In genomic region chr11:123473941-123474668, GRCh38 we compare ENCODE assay signal across 13 cellular contexts. TPM values are rescaled to one million over a fixed set of nuclear protein-coding genes. Genes with fewer than 3 reads are reported as not detected.
DNase-seq lines count a peak whose midpoint lies in the region; ATAC-seq, FAIRE-seq and TF ChIP-seq lines count a peak whose summit lies in the region.
"Had no signal": no experiment of that assay in that cellular context is flagged by ENCODE, and none has a peak within 500 bp of the region (broad histone marks: within the 10 kb centered on the region; RNA-seq: fewer than 3 reads in every experiment).

No MANE protein-coding gene starts in this region.

- H3K4me2 ChIP-seq in A549 = peak overlapping the region; percentile 75
- H3K4me2 ChIP-seq: KMS-11 had no signal

- FAIRE-seq in A549 (lab: Jason Lieb, UNC) = no peak
- FAIRE-seq: islet of Langerhans had no signal

- H3K4me3 ChIP-seq in A549 (no peak overlapping the region), fibroblast of villous mesenchyme (ENCODE audit: low read depth, low read length) (no peak overlapping the region)
- H3K4me3 ChIP-seq: upper lobe of right lung had no signal

- TF ChIP-seq POLR2A in A549 (IDR thresholded peaks at IDR 0.05; ENCODE audit: low read length) = no peak

- intact Hi-C loops in activated T-helper 1 cell treated with anti-CD3 and anti-CD28 coated beads, Interleukin-12 subunit alpha, Interleukin-12 subunit beta, Interleukin-2, Interleukin-4 antibody, amounts not matched to agents 30 ng/mL and 10 ng/mL and 1 ng/mL, durations not matched to agents 14 hours and 24 hours and 36 hours (cut with micrococcal nuclease) = no loop called here

- peak overlapping the region; percentile 61 for H3K27ac Mint-ChIP-seq in activated T-helper 1 cell treated with anti-CD3 and anti-CD28 coated beads, Interleukin-12 subunit alpha, Interleukin-12 subunit beta, Interleukin-2, Interleukin-4 antibody, amounts not matched to agents 30 ng/mL and 10 ng/mL and 1 ng/mL, durations not matched to agents 14 hours and 24 hours and 36 hours
- no peak overlapping the region for H3K27ac Mint-ChIP-seq in activated T-cell treated with anti-CD3 and anti-CD28 coated beads, Interleukin-2, amount 50 U/mL, for 72 hours
- H3K27ac Mint-ChIP-seq: CD4-positive, CD25-positive, alpha-beta regulatory T cell had no signal

- no peak overlapping the region for H3K4me3 Mint-ChIP-seq in activated T-helper 1 cell treated with anti-CD3 and anti-CD28 coated beads, Interleukin-12 subunit alpha, Interleukin-12 subunit beta, Interleukin-2, Interleukin-4 antibody, amounts not matched to agents 30 ng/mL and 10 ng/mL and 1 ng/mL, durations not matched to agents 14 hours and 24 hours and 36 hours
- no peak overlapping the region for H3K4me3 Mint-ChIP-seq in activated T-cell treated with anti-CD3 and anti-CD28 coated beads, Interleukin-2, amount 50 U/mL, for 72 hours
- H3K4me3 Mint-ChIP-seq: CD4-positive, CD25-positive, alpha-beta regulatory T cell had no signal

- peaks cover 27% of the 10 kb centered on the region for H3K36me3 Mint-ChIP-seq in activated T-helper 1 cell treated with anti-CD3 and anti-CD28 coated beads, Interleukin-12 subunit alpha, Interleukin-12 subunit beta, Interleukin-2, Interleukin-4 antibody, amounts not matched to agents 30 ng/mL and 10 ng/mL and 1 ng/mL, durations not matched to agents 14 hours and 24 hours and 36 hours (ENCODE audit: low read depth)
- peaks cover 6 to 12% of the 10 kb centered on the region in 2 donors for H3K36me3 Mint-ChIP-seq in activated T-cell treated with anti-CD3 and anti-CD28 coated beads, Interleukin-2, amount 50 U/mL, for 72 hours (ENCODE audit: insufficient read depth in 2 of 2)
- H3K36me3 Mint-ChIP-seq: CD4-positive, CD25-positive, alpha-beta regulatory T cell had no signal

- DNase-seq in A549 (ENCODE audit: low read depth in 1 of 2, low spot score in 1 of 2) (peak; percentile 50 to 70), HPDE6-E6E7 (ENCODE audit: extremely low spot score) (peak; percentile 66), fibroblast of villous mesenchyme (ENCODE audit: low read depth) (peak; percentile 87), midbrain (lab: John Stamatoyannopoulos, UW) (no peak), HEK293T (ENCODE audit: extremely low spot score) (no peak)
- DNase-seq in activated T-helper 1 cell treated with anti-CD3 and anti-CD28 coated beads, Interleukin-12 subunit alpha, Interleukin-12 subunit beta, Interleukin-2, Interleukin-4 antibody, amounts not matched to agents 30 ng/mL and 10 ng/mL and 1 ng/mL, durations not matched to agents 14 hours and 24 hours and 36 hours (ENCODE audit: low spot score) = no peak
- DNase-seq in activated T-cell treated with anti-CD3 and anti-CD28 coated beads, Interleukin-2, amount 50 U/mL, for 72 hours = no peak
- DNase-seq: activated T-cell treated with anti-CD3 and anti-CD28 coated beads, Interleukin-2, amount 50 U/mL, for 48 hours; CD4-positive, CD25-positive, alpha-beta regulatory T cell; upper lobe of right lung had no signal

- ATAC-seq in A549 = peak; percentile 69 to 79
- no peak for ATAC-seq in GM21737 (IDR thresholded peaks at IDR 0.05; ENCODE audit: unreplicated experiment)
- no peak for ATAC-seq in activated T-cell treated with anti-CD3 and anti-CD28 coated beads, Interleukin-2, amount 50 U/mL, for 72 hours (replicated peaks in 1 of 2)
- ATAC-seq: upper lobe of right lung had no signal

- H3K9me3 Mint-ChIP-seq in activated T-helper 1 cell treated with anti-CD3 and anti-CD28 coated beads, Interleukin-12 subunit alpha, Interleukin-12 subunit beta, Interleukin-2, Interleukin-4 antibody, amounts not matched to agents 30 ng/mL and 10 ng/mL and 1 ng/mL, durations not matched to agents 14 hours and 24 hours and 36 hours = no peaks in the 10 kb centered on the region
- no peaks in the 10 kb centered on the region for H3K9me3 Mint-ChIP-seq in activated T-cell treated with anti-CD3 and anti-CD28 coated beads, Interleukin-2, amount 50 U/mL, for 72 hours
- H3K9me3 Mint-ChIP-seq: CD4-positive, CD25-positive, alpha-beta regulatory T cell had no signal

- H3K27ac ChIP-seq in A549 = peak overlapping the region; percentile 92 to 96
- H3K27ac ChIP-seq: KMS-11, upper lobe of right lung had no signal

- POLR2A ChIA-PET in A549 (lab: Yijun Ruan, JAX) (no interaction called here), HEK293T (lab: Yijun Ruan, JAX) (no interaction called here)

- no peak for TF ChIP-seq CTCF in A549 (IDR thresholded peaks at IDR 0.05)
- no peak for TF ChIP-seq CTCF in fibroblast of villous mesenchyme (IDR thresholded peaks at IDR 0.05; ENCODE audit: insufficient read depth, low read depth, low read length)

- peak; percentile 51 to 62; a peak in 3 of 5 replicates for TF ChIP-seq EP300 in A549 (IDR thresholded peaks at IDR 0.05)

- peaks cover 98% of the 10 kb centered on the region for H3K4me1 ChIP-seq in A549
- H3K4me1 ChIP-seq: upper lobe of right lung had no signal

- CTCF ChIA-PET in A549 (lab: Yijun Ruan, JAX) = interaction anchor here (0.6 to 7.9 kb wide), 10 partner anchors 10 to 371 kb away, joined by 3 to 147 read pairs (median 5); no protein-coding TSS in a partner anchor
- CTCF ChIA-PET in HEK293T (lab: Yijun Ruan, JAX) = interaction anchor here (0.8 to 2.5 kb wide), 3 partner anchors 23 to 66 kb away, joined by 3 to 26 read pairs (median 3); no protein-coding TSS in a partner anchor

- 6% methylated on average over 3 of the region's 3 CpGs for WGBS in A549 (ENCODE audit: missing lambda C conversion rate)

- H3K9me3 ChIP-seq in A549 = no peaks in the 10 kb centered on the region
- H3K9me3 ChIP-seq: upper lobe of right lung had no signal

- H3K4me1 Mint-ChIP-seq in activated T-helper 1 cell treated with anti-CD3 and anti-CD28 coated beads, Interleukin-12 subunit alpha, Interleukin-12 subunit beta, Interleukin-2, Interleukin-4 antibody, amounts not matched to agents 30 ng/mL and 10 ng/mL and 1 ng/mL, durations not matched to agents 14 hours and 24 hours and 36 hours (ENCODE audit: low read depth) = peaks cover 77% of the 10 kb centered on the region
- peaks cover 35% of the 10 kb centered on the region for H3K4me1 Mint-ChIP-seq in activated T-cell treated with anti-CD3 and anti-CD28 coated beads, Interleukin-2, amount 50 U/mL, for 72 hours (ENCODE audit: low read depth)

- no peak for TF ChIP-seq RAD21 in A549 (conservative IDR thresholded peaks at IDR 0.05 in 1 of 2, IDR thresholded peaks at IDR 0.05 in 1 of 2)

- no peaks in the 10 kb centered on the region for H3K27me3 Mint-ChIP-seq in activated T-helper 1 cell treated with anti-CD3 and anti-CD28 coated beads, Interleukin-12 subunit alpha, Interleukin-12 subunit beta, Interleukin-2, Interleukin-4 antibody, amounts not matched to agents 30 ng/mL and 10 ng/mL and 1 ng/mL, durations not matched to agents 14 hours and 24 hours and 36 hours (ENCODE audit: insufficient read depth)
- no peaks in the 10 kb centered on the region for H3K27me3 Mint-ChIP-seq in activated T-cell treated with anti-CD3 and anti-CD28 coated beads, Interleukin-2, amount 50 U/mL, for 72 hours (ENCODE audit: low read depth)
- H3K27me3 Mint-ChIP-seq: CD4-positive, CD25-positive, alpha-beta regulatory T cell had no signal

TF ChIP-seq in A549, 52 proteins besides CTCF, POLR2A, EP300 and RAD21:
- TF ChIP-seq FOSL2 (IDR thresholded peaks at IDR 0.05) = no peak
- peak; percentile 72 for TF ChIP-seq FOSL2 (CRISPR knock-in tag; IDR thresholded peaks at IDR 0.05)
- TF ChIP-seq JUN (IDR thresholded peaks at IDR 0.05) = peak; percentile 29 to 38; a peak in 1 of 5 replicates
- no peak for TF ChIP-seq HDAC2 (IDR thresholded peaks at IDR 0.05)
- TF ChIP-seq RCOR1 (IDR thresholded peaks at IDR 0.05; ENCODE audit: low read depth, low read length) = no peak
- TF ChIP-seq JUNB (IDR thresholded peaks at IDR 0.05) = peak; percentile 49; the same call in 1 of the 2 replicates
- TF ChIP-seq GATA3 (IDR thresholded peaks at IDR 0.05; ENCODE audit: borderline replicate concordance) = peak; percentile 51; the same call in 1 of the 2 replicates

TF ChIP-seq in HEK293T, 16 proteins besides CTCF, POLR2A, EP300 and RAD21:
- no peak for TF ChIP-seq BHLHE40 (IDR thresholded peaks at IDR 0.05; ENCODE audit: borderline replicate concordance)
- TF ChIP-seq SP1 (IDR thresholded peaks at IDR 0.05) = no peak
- no peak for TF ChIP-seq ARNT (IDR thresholded peaks at IDR 0.05)
- TF ChIP-seq FOXK2 (IDR thresholded peaks at IDR 0.05) = no peak
- TF ChIP-seq TARDBP (IDR thresholded peaks at IDR 0.05) = no peak
- no peak for TF ChIP-seq ZNF384 (IDR thresholded peaks at IDR 0.05)
- no peak for TF ChIP-seq PKNOX1 (IDR thresholded peaks at IDR 0.05)
- no peak for TF ChIP-seq CTBP1 (IDR thresholded peaks at IDR 0.05; ENCODE audit: borderline replicate concordance)
- TF ChIP-seq FOXA1 (IDR thresholded peaks at IDR 0.05) = no peak
- no peak for TF ChIP-seq HDGF (IDR thresholded peaks at IDR 0.05; ENCODE audit: borderline replicate concordance)

RNA-seq across cellular contexts. Expression of gene GRAMD1B, which starts 44.0 kb away (rescaled TPM):
- 108 and 113 TPM in 2 replicates for polyA plus RNA-seq in A549 (2011; rRNA removed)
- polyA plus RNA-seq in A549 (2012; cell fraction: cytosol; rRNA removed) = 39.1 and 47.4 TPM in 2 replicates
- polyA plus RNA-seq in A549 (2012; cell fraction: nucleus; rRNA removed) = 93.2 and 96.9 TPM in 2 replicates
- polyA plus RNA-seq in A549 (2017; fragmentation: RNase III; extraction: RNeasy Plus Mini Kit Qiagen cat#74134 plus additional on column Dnase treatment) = 38.4 to 55.5 TPM (median 48.9 TPM) in 3 replicates
- polyA minus RNA-seq in A549 (2011; rRNA and poly(A)+ RNA removed) = 139 and 141 TPM in 2 replicates
- 154 and 155 TPM in 2 replicates for total RNA-seq in activated T-helper 1 cell treated with anti-CD3 and anti-CD28 coated beads, Interleukin-12 subunit alpha, Interleukin-12 subunit beta, Interleukin-2, Interleukin-4 antibody, amounts not matched to agents 30 ng/mL and 10 ng/mL and 1 ng/mL, durations not matched to agents 14 hours and 24 hours and 36 hours
- 3.9 and 6.0 TPM in 2 replicates for total RNA-seq in fibroblast of villous mesenchyme
- 100 to 1,000 TPM in 1 of 2 donors, 10 to 100 TPM in 1; 64.0 to 107 TPM for total RNA-seq in activated T-cell treated with anti-CD3 and anti-CD28 coated beads, Interleukin-2, amount 50 U/mL, for 72 hours

Comparison
In these comparisons a context has a peak if more than half of its experiments do, and no peak if none do; other contexts are left out.
1. ATAC-seq: peak in A549 (2 of 2); none in GM21737 (single experiment) and activated T-cell treated with anti-CD3 and anti-CD28 coated beads, Interleukin-2, amount 50 U/mL, for 72 hours (0 of 2).
2. DNase-seq: peak in A549 (2 of 2), HPDE6-E6E7 (single experiment) and fibroblast of villous mesenchyme (single experiment); none in activated T-helper 1 cell treated with anti-CD3 and anti-CD28 coated beads, Interleukin-12 subunit alpha, Interleukin-12 subunit beta, Interleukin-2, Interleukin-4 antibody, amounts not matched to agents 30 ng/mL and 10 ng/mL and 1 ng/mL, durations not matched to agents 14 hours and 24 hours and 36 hours (single experiment), activated T-cell treated with anti-CD3 and anti-CD28 coated beads, Interleukin-2, amount 50 U/mL, for 72 hours (0 of 2), midbrain (single experiment) and HEK293T (single experiment).